ENCODE assay signal across 13 cellular contexts in genomic region chr21:28959367-28960099, GRCh38. TPM values are rescaled to one million over a fixed set of nuclear protein-coding genes. Genes with fewer than 3 reads are reported as not detected.
DNase-seq lines count a peak whose midpoint lies in the region; ATAC-seq and TF ChIP-seq lines count a peak whose summit lies in the region.
"Had no signal": no experiment of that assay in that cellular context is flagged by ENCODE, and none has a peak within 500 bp of the region (broad histone marks: within the 10 kb centered on the region; RNA-seq: fewer than 3 reads in every experiment).

No MANE protein-coding gene starts in this region.

- no peak overlapping the region for H3K4me3 ChIP-seq in AG10803 (ENCODE audit: low read length)
- H3K4me3 ChIP-seq: right atrium auricular region, thyroid gland had no signal

- intact Hi-C loops in left ventricle myocardium superior (cut with micrococcal nuclease): no loop called here

- H3K27me3 Mint-ChIP-seq in chondrocyte (ENCODE audit: low read depth): no peaks in the 10 kb centered on the region
- H3K27me3 Mint-ChIP-seq: CD4-positive, alpha-beta T cell had no signal

- no peaks in the 10 kb centered on the region for H3K9me3 Mint-ChIP-seq in chondrocyte (ENCODE audit: low read depth)
- H3K9me3 Mint-ChIP-seq: CD4-positive, alpha-beta T cell had no signal

- DNase-seq in AG10803 (ENCODE audit: low read depth) (peak; percentile 72), LoVo (ENCODE audit: low spot score) (peak; percentile 5), chondrocyte (ENCODE audit: low spot score) (no peak), lung microvascular endothelial cell (ENCODE audit: low read depth in 2 of 2) (peak; percentile 1 to 56), left ventricle myocardium superior (no peak), superior temporal gyrus (ENCODE audit: extremely low spot score) (no peak), globus pallidus (ENCODE audit: low spot score) (no peak)
- DNase-seq in effector CD8-positive, alpha-beta T cell (lab: John Stamatoyannopoulos, UW): no peak
- DNase-seq: CD4-positive, alpha-beta T cell; central memory CD4-positive, alpha-beta T cell; NCI-H2107; thyroid gland had no signal

- H3K36me3 Mint-ChIP-seq in chondrocyte (ENCODE audit: low read depth): peaks cover 24% of the 10 kb centered on the region

- no peak overlapping the region for H3K4me3 Mint-ChIP-seq in chondrocyte (ENCODE audit: unreplicated experiment)
- H3K4me3 Mint-ChIP-seq: CD4-positive, alpha-beta T cell had no signal

- TF ChIP-seq CTCF in AG10803 (conservative IDR thresholded peaks at IDR 0.05; ENCODE audit: low read length) (no peak), chondrocyte (IDR thresholded peaks at IDR 0.05) (no peak)

- peaks cover 2% of the 10 kb centered on the region for H3K4me1 Mint-ChIP-seq in chondrocyte (ENCODE audit: low read depth)

- H3K27ac Mint-ChIP-seq in chondrocyte (ENCODE audit: unreplicated experiment): peak overlapping the region; percentile 76
- H3K27ac Mint-ChIP-seq: CD4-positive, alpha-beta T cell had no signal

- ATAC-seq in left ventricle myocardium superior: no peak

RNA-seq across cellular contexts. Expression of gene LTN1, which starts 33.1 kb away (rescaled TPM):
- 19.8 to 26.1 TPM (median 22.0 TPM) in 3 replicates for total RNA-seq in chondrocyte
- 13.3 and 16.5 TPM in 2 replicates for total RNA-seq in lung microvascular endothelial cell
- total RNA-seq in left ventricle myocardium superior: 18.1 TPM

RNA-seq across cellular contexts. Expression of gene RWDD2B, which starts 59.6 kb away (rescaled TPM):
- 8.8 to 11.0 TPM (median 10.7 TPM) in 3 replicates for total RNA-seq in chondrocyte
- total RNA-seq in lung microvascular endothelial cell: 10.5 and 10.9 TPM in 2 replicates
- 15.2 TPM for total RNA-seq in left ventricle myocardium superior

Comparison
In these comparisons a context has a peak if more than half of its experiments do, and no peak if none do; other contexts are left out.
1. DNase-seq: peak in AG10803 (single experiment), LoVo (single experiment) and lung microvascular endothelial cell (2 of 2); none in chondrocyte (single experiment), left ventricle myocardium superior (single experiment), effector CD8-positive, alpha-beta T cell (single experiment), superior temporal gyrus (single experiment) and globus pallidus (single experiment).